In genomic region chr5:58893551-58893950, GRCh38 we compare ENCODE assay signal across 16 cellular contexts.
DNase-seq lines count a peak whose midpoint lies in the region; ATAC-seq, FAIRE-seq and TF ChIP-seq lines count a peak whose summit lies in the region.
"Had no signal": no experiment of that assay in that cellular context is flagged by ENCODE, and none has a peak within 500 bp of the region (broad histone marks: within the 10 kb centered on the region; RNA-seq: fewer than 3 reads in every experiment).

No MANE protein-coding gene starts in this region.

- 0 out of 2 replicates have a peak overlapping the region, but pooled peaks have one; percentile 2 for H2AFZ ChIP-seq in H1 (ENCODE audit: low read length)
- peak overlapping the region; percentile 55 for H2AFZ ChIP-seq in neuronal stem cell (ENCODE audit: low read length)

- H3K4ac ChIP-seq in H1 (replicated peaks; ENCODE audit: insufficient read length, low read depth, low read length) (no peak overlapping the region), neuronal stem cell (ENCODE audit: low read length) (no peak overlapping the region)

- H4K91ac ChIP-seq in H1 (replicated peaks; ENCODE audit: insufficient read length, low read length), result no peak overlapping the region
- no peak overlapping the region for H4K91ac ChIP-seq in neuronal stem cell (ENCODE audit: low read depth, low read length, poor library complexity)

- no peak overlapping the region for H2BK15ac ChIP-seq in H1 (ENCODE audit: low read length)
- no peak overlapping the region for H2BK15ac ChIP-seq in neuronal stem cell (ENCODE audit: low read length)

- H2BK12ac ChIP-seq in H1 (ENCODE audit: low read depth, low read length) (no peak overlapping the region), neuronal stem cell (ENCODE audit: low read length) (no peak overlapping the region)

- no peak overlapping the region for H3K56ac ChIP-seq in H1 (replicated peaks; ENCODE audit: insufficient read length, low read depth, low read length)

- H2BK120ac ChIP-seq in H1 (replicated peaks; ENCODE audit: low read depth, low read length), result no peak overlapping the region
- no peak overlapping the region for H2BK120ac ChIP-seq in neuronal stem cell (ENCODE audit: low read depth, low read length)

- TF ChIP-seq RAD21 in A549 (conservative IDR thresholded peaks at IDR 0.05 in 1 of 2, IDR thresholded peaks at IDR 0.05 in 1 of 2), result no peak
- TF ChIP-seq RAD21 in H1 (IDR thresholded peaks at IDR 0.05 in 1 of 2, conservative IDR thresholded peaks at IDR 0.05 in 1 of 2; ENCODE audit: low read depth in 2 of 2, low read length in 2 of 2), result no peak

- no peaks in the 10 kb centered on the region for H3K23me2 ChIP-seq in H1 (ENCODE audit: low read depth, low read length)

- no TSS peak for BruUV-seq in A673 (replicated peaks; lab: Mats Ljungman, UMichigan)

- no peak for TF ChIP-seq CTCF in A549 (IDR thresholded peaks at IDR 0.05)
- TF ChIP-seq CTCF in H1 (IDR thresholded peaks at IDR 0.05; ENCODE audit: control extremely low read depth in 1 of 3, insufficient read depth in 1 of 3, low read depth in 1 of 3, low read length in 3 of 3), result no peak
- no peak for TF ChIP-seq CTCF in esophagus muscularis mucosa (IDR thresholded peaks at IDR 0.05)
- TF ChIP-seq CTCF in A673 (conservative IDR thresholded peaks at IDR 0.05; ENCODE audit: low read depth, low read length), result no peak
- no peak for TF ChIP-seq CTCF in thyroid gland (IDR thresholded peaks at IDR 0.05)

- H3K9me3 ChIP-seq in A549 (peaks cover 11% of the 10 kb centered on the region), H1 (ENCODE audit: insufficient read depth in 2 of 2, low read depth in 1 of 2, low read length in 1 of 2) (no peaks in the 10 kb centered on the region), esophagus muscularis mucosa (no peaks in the 10 kb centered on the region), neuronal stem cell (replicated peaks in 1 of 2; ENCODE audit: control insufficient read depth in 2 of 2, insufficient read depth in 1 of 2, low read depth in 1 of 2, low read length in 2 of 2) (no peaks in the 10 kb centered on the region), A673 (ENCODE audit: low read depth, low read length, poor library complexity, severe bottlenecking) (no peaks in the 10 kb centered on the region), thyroid gland (no peaks in the 10 kb centered on the region)

- H4K8ac ChIP-seq in H1 (ENCODE audit: extremely low read depth, insufficient read depth, low read length), result no peak overlapping the region
- no peak overlapping the region for H4K8ac ChIP-seq in neuronal stem cell (ENCODE audit: low read depth, low read length)

- no peaks in the 10 kb centered on the region for H3K79me2 ChIP-seq in H1 (ENCODE audit: control insufficient read depth in 1 of 2, insufficient read depth in 2 of 2, low read length in 2 of 2)

- CTCF ChIA-PET in A549 (lab: Yijun Ruan, JAX) (interaction anchor here (0.6 to 4.5 kb wide), 16 partner anchors 9 to 295 kb away, joined by 3 to 33 read pairs (median 6); no protein-coding TSS in a partner anchor), H1 (lab: Charles Lee; ENCODE audit: partially characterized antibody) (interaction anchor here (0.7 to 10.0 kb wide), 24 partner anchors 8 to 1552 kb away, joined by 3 to 206 read pairs (median 4); no protein-coding TSS in a partner anchor), A673 (lab: Charles Lee) (no interaction called here)

- H2AK5ac ChIP-seq in H1 (ENCODE audit: low read depth, low read length) (no peak overlapping the region), neuronal stem cell (ENCODE audit: low read depth, low read length) (no peak overlapping the region)

- H4K20me1 ChIP-seq in H1 (replicated peaks in 1 of 2; ENCODE audit: control insufficient read depth in 1 of 2, insufficient read depth in 2 of 2, low read length in 2 of 2), result no peaks in the 10 kb centered on the region

- TF ChIP-seq POLR2A in A549 (IDR thresholded peaks at IDR 0.05; ENCODE audit: low read length) (no peak), H1 (IDR thresholded peaks at IDR 0.05; ENCODE audit: control extremely low read depth in 1 of 2, low read depth in 2 of 2, low read length in 2 of 2) (no peak), esophagus muscularis mucosa (IDR thresholded peaks at IDR 0.05; ENCODE audit: low read depth) (no peak), thyroid gland (IDR thresholded peaks at IDR 0.05) (no peak)

- FAIRE-seq in A549 (lab: Jason Lieb, UNC), result no peak
- FAIRE-seq in H1 (lab: Jason Lieb, UNC), result no peak
- FAIRE-seq: GM12878, GM18507, GM19239 had no signal

- POLR2A ChIA-PET in A549 (lab: Yijun Ruan, JAX), result interaction anchor here (0.5 kb wide), 1 partner anchor 77 kb away, joined by 3 read pairs; no protein-coding TSS in a partner anchor
- POLR2A ChIA-PET in H1 (lab: Charles Lee; ENCODE audit: partially characterized antibody), result no interaction called here
- POLR2A ChIA-PET in A673 (lab: Charles Lee; ENCODE audit: low non-redundant PET), result no interaction called here

- H3K79me1 ChIP-seq in H1 (ENCODE audit: low read depth, low read length), result no peaks in the 10 kb centered on the region
- no peaks in the 10 kb centered on the region for H3K79me1 ChIP-seq in neuronal stem cell (ENCODE audit: low read depth, low read length)

- H3K9ac ChIP-seq in H1 (replicated peaks in 1 of 4; ENCODE audit: extremely low read depth in 1 of 4, low read depth in 3 of 4, low read length in 3 of 4) (no peak overlapping the region), neuronal stem cell (ENCODE audit: low read depth, low read length, poor library complexity) (no peak overlapping the region)

- no peak overlapping the region for H2BK5ac ChIP-seq in H1 (ENCODE audit: low read depth, low read length)
- no peak overlapping the region for H2BK5ac ChIP-seq in neuronal stem cell (ENCODE audit: low read length)

- ATAC-seq in A549 (no peak), GM18511 (IDR thresholded peaks at IDR 0.05; ENCODE audit: unreplicated experiment) (no peak)
- ATAC-seq: GM12878 had no signal

- H3K27me3 ChIP-seq in H1 (replicated peaks in 1 of 4; ENCODE audit: control insufficient read depth in 3 of 4, extremely low read depth in 1 of 4, insufficient read depth in 3 of 4, low read length in 3 of 4) (no peaks in the 10 kb centered on the region), esophagus muscularis mucosa (no peaks in the 10 kb centered on the region), neuronal stem cell (ENCODE audit: control insufficient read depth in 3 of 3, insufficient read depth in 3 of 3, low read depth in 1 of 3, low read length in 3 of 3) (no peaks in the 10 kb centered on the region), A673 (replicated peaks; ENCODE audit: insufficient read depth, low read depth, low read length, poor library complexity) (no peaks in the 10 kb centered on the region), thyroid gland (no peaks in the 10 kb centered on the region)

- intact Hi-C loops in esophagus muscularis mucosa (cut with DNase I) (no loop called here), A673 (cut with micrococcal nuclease; ENCODE audit: unreplicated experiment) (no loop called here), thyroid gland (cut with DNase I) (loop anchor here (5.0 kb wide), 1 partner anchor 109 kb away; no protein-coding TSS in a partner anchor)

- no peak overlapping the region for H3K4me3 ChIP-seq in A549
- H3K4me3 ChIP-seq in H1 (ENCODE audit: extremely low read depth in 1 of 4, insufficient read depth in 2 of 4, low read depth in 3 of 4, low read length in 4 of 4), result no peak overlapping the region
- no peak overlapping the region for H3K4me3 ChIP-seq in esophagus muscularis mucosa
- no peak overlapping the region for H3K4me3 ChIP-seq in neuronal stem cell (ENCODE audit: low read length in 2 of 2)
- no peak overlapping the region for H3K4me3 ChIP-seq in A673 (ENCODE audit: low read depth, low read length, poor library complexity, severe bottlenecking)
- no peak overlapping the region for H3K4me3 ChIP-seq in thyroid gland (replicated peaks in 1 of 3)
- H3K4me3 ChIP-seq: GM12878 had no signal

- no peak for TF ChIP-seq EP300 in A549 (IDR thresholded peaks at IDR 0.05)
- TF ChIP-seq EP300 in H1 (IDR thresholded peaks at IDR 0.05; ENCODE audit: borderline replicate concordance in 1 of 2, low read depth in 2 of 2, low read length in 2 of 2), result no peak
- TF ChIP-seq EP300 in esophagus muscularis mucosa (IDR thresholded peaks at IDR 0.05), result no peak

- H3K4me1 ChIP-seq in A549 (peaks cover 68% of the 10 kb centered on the region), H1 (replicated peaks in 1 of 4; ENCODE audit: control insufficient read depth in 3 of 4, insufficient read depth in 4 of 4, low read length in 3 of 4) (no peaks in the 10 kb centered on the region; a peak in 1 of 7 replicates), esophagus muscularis mucosa (peaks cover 6 to 14% (median 9%) of the 10 kb centered on the region in 4 donors), neuronal stem cell (ENCODE audit: control insufficient read depth in 2 of 2, insufficient read depth in 1 of 2, low read depth in 1 of 2, low read length in 2 of 2) (peaks cover 9 to 10% of the 10 kb centered on the region in 2 donors), A673 (ENCODE audit: insufficient read depth, low read length, poor library complexity, severe bottlenecking) (no peaks in the 10 kb centered on the region), thyroid gland (peaks cover 4 to 6% of the 10 kb centered on the region in 2 donors)

- WGBS in A549 (ENCODE audit: missing lambda C conversion rate), result 100% methylated on average over 1 of the region's 1 CpG
- 92% methylated on average over 1 of the region's 1 CpG; no CpG with 5 or more reads in 1 of the 2 experiments for WGBS in H1 (ENCODE audit: extremely low coverage in 1 of 2, insufficient coverage in 1 of 2, insufficient read length in 1 of 2, insufficient replicate concordance in 2 of 2, low coverage in 1 of 2, low lambda C conversion rate in 2 of 2, missing lambda C conversion rate in 1 of 2), 2 experiments
- WGBS in esophagus muscularis mucosa, result 83% methylated on average over 1 of the region's 1 CpG
- WGBS in neuronal stem cell (ENCODE audit: extremely low coverage in 2 of 2, insufficient read length in 2 of 2, insufficient replicate concordance in 1 of 2), 2 donors, result no CpG with 5 or more reads among the region's 1 CpG
- 100% methylated on average over 1 of the region's 1 CpG for WGBS in thyroid gland, 2 donors

- H3K23ac ChIP-seq in H1 (ENCODE audit: insufficient read length) (no peak overlapping the region), neuronal stem cell (ENCODE audit: low read depth, low read length, poor library complexity) (no peak overlapping the region)

- H3K14ac ChIP-seq in H1 (ENCODE audit: insufficient read length) (no peak overlapping the region), neuronal stem cell (ENCODE audit: low read length) (no peak overlapping the region)

- H3K36me3 ChIP-seq in H1 (ENCODE audit: control insufficient read depth in 2 of 4, insufficient read depth in 4 of 4, low read length in 3 of 4) (no peaks in the 10 kb centered on the region), esophagus muscularis mucosa (no peaks in the 10 kb centered on the region), neuronal stem cell (replicated peaks in 1 of 2; ENCODE audit: control insufficient read depth in 2 of 2, insufficient read depth in 2 of 2, low read length in 2 of 2) (no peaks in the 10 kb centered on the region), A673 (ENCODE audit: insufficient read depth, low read length, poor library complexity, severe bottlenecking) (no peaks in the 10 kb centered on the region), thyroid gland (no peaks in the 10 kb centered on the region)

- H3K27ac ChIP-seq in A549, result peak overlapping the region; percentile 94 to 100
- H3K27ac ChIP-seq in H1 (ENCODE audit: low read depth, low read length), result no peak overlapping the region
- no peak overlapping the region for H3K27ac ChIP-seq in esophagus muscularis mucosa (replicated peaks in 1 of 4)
- H3K27ac ChIP-seq in neuronal stem cell (replicated peaks; ENCODE audit: low read length), result no peak overlapping the region
- H3K27ac ChIP-seq in A673 (ENCODE audit: low read depth, low read length, poor library complexity, severe bottlenecking), result no peak overlapping the region
- H3K27ac ChIP-seq in thyroid gland, result no peak overlapping the region

- H2BK20ac ChIP-seq in H1 (ENCODE audit: low read length), result no peak overlapping the region

- H3K4me2 ChIP-seq in A549, result no peak overlapping the region
- H3K4me2 ChIP-seq in H1 (ENCODE audit: insufficient read depth in 1 of 2, low read depth in 2 of 2, low read length in 2 of 2), result no peak overlapping the region
- no peak overlapping the region for H3K4me2 ChIP-seq in neuronal stem cell (ENCODE audit: insufficient read depth, low read length, poor library complexity, severe bottlenecking)

- DNase-seq in A549 (ENCODE audit: low read depth in 1 of 2, low spot score in 1 of 2) (no peak), H1 (ENCODE audit: low read depth in 1 of 2, low spot score in 2 of 2) (no peak), esophagus muscularis mucosa (ENCODE audit: extremely low spot score) (peak; percentile 87), neuronal stem cell (ENCODE audit: low spot score) (no peak), A673 (ENCODE audit: low spot score) (no peak), thyroid gland (no peak)
- DNase-seq: 8988T; C1 segment of cervical spinal cord; CD4-positive, alpha-beta T cell; DMS79; HCEC 1CT; HFFc6 had no signal

- no peak overlapping the region for H4K5ac ChIP-seq in H1 (ENCODE audit: insufficient read length, low read depth, low read length)

- H3K18ac ChIP-seq in H1 (ENCODE audit: extremely low read depth, low read length) (no peak overlapping the region), neuronal stem cell (ENCODE audit: low read length) (no peak overlapping the region)

Comparison
In these comparisons a context has a peak if more than half of its experiments do, and no peak if none do; other contexts are left out.
1. H3K27ac ChIP-seq: peak in A549 (2 of 2); none in H1 (single experiment), esophagus muscularis mucosa (0 of 4), neuronal stem cell (single experiment), A673 (single experiment) and thyroid gland (0 of 3).